Comparison of ENCODE assay signal across 21 cellular contexts in the genomic region with DNA sequence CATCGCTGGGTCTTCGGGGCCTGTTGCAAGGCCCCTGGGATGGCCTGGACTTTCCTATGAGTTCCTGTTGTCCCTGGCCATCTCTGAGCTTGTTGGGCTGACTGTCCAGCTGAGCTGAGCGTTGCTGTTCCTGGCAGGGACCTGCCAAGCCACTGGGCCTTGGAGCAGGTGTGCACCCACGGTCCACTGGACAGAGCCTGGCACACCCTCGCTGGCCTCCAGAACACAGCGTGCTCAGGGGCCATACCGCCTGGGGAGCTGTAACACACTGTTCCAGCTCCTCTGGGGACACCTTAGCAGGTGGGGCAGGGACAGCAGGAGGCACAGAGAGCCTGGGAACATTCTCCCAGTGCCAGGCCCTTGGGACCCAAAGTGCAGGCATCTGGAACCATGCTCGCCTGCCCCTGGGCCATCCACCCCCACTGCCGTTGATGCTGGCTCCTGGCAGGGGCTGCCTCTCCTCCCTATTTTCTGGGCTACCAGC.
DNase-seq lines count a peak whose midpoint lies in the region; TF ChIP-seq lines count a peak whose summit lies in the region.
"Had no signal": no experiment of that assay in that cellular context is flagged by ENCODE, and none has a peak within 500 bp of the region (broad histone marks: within the 10 kb centered on the region; RNA-seq: fewer than 3 reads in every experiment).

No MANE protein-coding gene starts in this region.

- peak overlapping the region; percentile 89 for H2AK5ac ChIP-seq in neuronal stem cell (ENCODE audit: low read depth, low read length)

- H3K4me3 Mint-ChIP-seq in glutamatergic neuron (ENCODE audit: unreplicated experiment), result no peak overlapping the region
- H3K4me3 Mint-ChIP-seq: activated naive CD4-positive, alpha-beta T cell treated with anti-CD3 and anti-CD28 coated beads, Interleukin-2, amount 50 U/mL, for 24 hours; effector memory CD8-positive, alpha-beta T cell had no signal

- no peak overlapping the region for H3K4me2 ChIP-seq in neuronal stem cell (ENCODE audit: insufficient read depth, low read length, poor library complexity, severe bottlenecking)
- H3K4me2 ChIP-seq: KMS-11 had no signal

- H3K23ac ChIP-seq in neuronal stem cell (ENCODE audit: low read depth, low read length, poor library complexity), result no peak overlapping the region

- H3K36me3 ChIP-seq in neuronal stem cell (replicated peaks in 1 of 2; ENCODE audit: control insufficient read depth in 2 of 2, insufficient read depth in 2 of 2, low read length in 2 of 2), result no peaks in the 10 kb centered on the region
- no peaks in the 10 kb centered on the region for H3K36me3 ChIP-seq in HAP-1 (replicated peaks)
- H3K36me3 ChIP-seq: Peyer's patch, tibial artery had no signal

- H2AFZ ChIP-seq in neuronal stem cell (ENCODE audit: low read length), result peak overlapping the region; percentile 87

- H2BK5ac ChIP-seq in neuronal stem cell (ENCODE audit: low read length), result peak overlapping the region; percentile 7

- H3K4me3 ChIP-seq in neuronal stem cell (ENCODE audit: low read length in 2 of 2), result no peak overlapping the region
- H3K4me3 ChIP-seq in HAP-1, result no peak overlapping the region
- H3K4me3 ChIP-seq: Peyer's patch, tibial artery had no signal

- TF ChIP-seq CTCF in glutamatergic neuron (IDR thresholded peaks at IDR 0.05; ENCODE audit: partially characterized antibody, unreplicated experiment), result no peak

- H3K4me1 ChIP-seq in neuronal stem cell (ENCODE audit: control insufficient read depth in 2 of 2, insufficient read depth in 1 of 2, low read depth in 1 of 2, low read length in 2 of 2) (peaks cover 20 to 27% of the 10 kb centered on the region in 2 donors), HAP-1 (peaks cover 9% of the 10 kb centered on the region)

- H3K4me1 Mint-ChIP-seq in glutamatergic neuron (ENCODE audit: low read depth, unreplicated experiment), result peaks cover 22% of the 10 kb centered on the region

- H2BK120ac ChIP-seq in neuronal stem cell (ENCODE audit: low read depth, low read length), result peak overlapping the region; percentile 66

- H3K9ac ChIP-seq in neuronal stem cell (ENCODE audit: low read depth, low read length, poor library complexity), result peak overlapping the region; percentile 64
- H3K9ac ChIP-seq: KMS-11 had no signal

- peak overlapping the region; percentile 22 for H3K27ac Mint-ChIP-seq in glutamatergic neuron (ENCODE audit: unreplicated experiment)
- H3K27ac Mint-ChIP-seq: activated naive CD4-positive, alpha-beta T cell treated with anti-CD3 and anti-CD28 coated beads, Interleukin-2, amount 50 U/mL, for 24 hours had no signal

- peak; percentile 35 for DNase-seq in COLO668 (lab: John Stamatoyannopoulos, UW; ENCODE audit: unreplicated experiment)
- peak; percentile 38 for DNase-seq in NCI-H69 (lab: John Stamatoyannopoulos, UW)
- DNase-seq in glutamatergic neuron, result no peak
- no peak for DNase-seq in neuronal stem cell (ENCODE audit: low spot score)
- no peak for DNase-seq in effector CD8-positive, alpha-beta T cell (lab: John Stamatoyannopoulos, UW)
- DNase-seq in HAP-1 (ENCODE audit: low spot score in 2 of 2), result no peak
- DNase-seq in NOMO-1 treated with dmso at 0.1 percent for 144 hours (lab: John Stamatoyannopoulos, UW; ENCODE audit: unreplicated experiment), result no peak
- no peak for DNase-seq in ureter (ENCODE audit: low spot score)
- DNase-seq: activated CD4-positive, alpha-beta T cell treated with anti-CD3 and anti-CD28 coated beads, Interleukin-2, amount 50 U/mL, for 1 hour; DMS 273 treated with DMSO at 0.1 percent for 48 hours; effector memory CD8-positive, alpha-beta T cell; GDM1; hippocampal formation; kidney glomerular epithelial cell; NCI-H1105 treated with DMSO at 0.1 percent for 48 hours; NCI-H774; Peyer's patch; posterior cingulate gyrus had no signal

- peak overlapping the region; percentile 76 for H3K14ac ChIP-seq in neuronal stem cell (ENCODE audit: low read length)

- WGBS in neuronal stem cell (ENCODE audit: extremely low coverage in 2 of 2, insufficient read length in 2 of 2, insufficient replicate concordance in 1 of 2), 2 donors, result no CpG with 5 or more reads among the region's 9 CpGs

- no peak overlapping the region for H4K8ac ChIP-seq in neuronal stem cell (ENCODE audit: low read depth, low read length)

- H3K36me3 Mint-ChIP-seq in glutamatergic neuron (ENCODE audit: unreplicated experiment), result peaks cover 5% of the 10 kb centered on the region
- H3K36me3 Mint-ChIP-seq: activated naive CD4-positive, alpha-beta T cell treated with anti-CD3 and anti-CD28 coated beads, Interleukin-2, amount 50 U/mL, for 24 hours had no signal

- no peaks in the 10 kb centered on the region for H3K79me1 ChIP-seq in neuronal stem cell (ENCODE audit: low read depth, low read length)

- no peak overlapping the region for H4K91ac ChIP-seq in neuronal stem cell (ENCODE audit: low read depth, low read length, poor library complexity)

- H3K9me3 Mint-ChIP-seq in glutamatergic neuron (ENCODE audit: unreplicated experiment), result peaks cover 16% of the 10 kb centered on the region
- H3K9me3 Mint-ChIP-seq: activated naive CD4-positive, alpha-beta T cell treated with anti-CD3 and anti-CD28 coated beads, Interleukin-2, amount 50 U/mL, for 24 hours; effector memory CD8-positive, alpha-beta T cell had no signal

- no peak overlapping the region for H3K27ac ChIP-seq in neuronal stem cell (replicated peaks; ENCODE audit: low read length)
- H3K27ac ChIP-seq: KMS-11, Peyer's patch had no signal

- H3K18ac ChIP-seq in neuronal stem cell (ENCODE audit: low read length), result peak overlapping the region; percentile 92

- in situ Hi-C loops in HAP-1 (cut with MboI; ENCODE audit: low sequenced_read_pairs), result no loop called here

- H3K27me3 ChIP-seq in neuronal stem cell (ENCODE audit: control insufficient read depth in 3 of 3, insufficient read depth in 3 of 3, low read depth in 1 of 3, low read length in 3 of 3) (peaks cover 0 to 18% (median 2%) of the 10 kb centered on the region in 3 experiments), HAP-1 (ENCODE audit: low read depth) (no peaks in the 10 kb centered on the region)
- H3K27me3 ChIP-seq: tibial artery had no signal

- peak overlapping the region; percentile 28 for H3K4ac ChIP-seq in neuronal stem cell (ENCODE audit: low read length)

- no peak overlapping the region for H2BK12ac ChIP-seq in neuronal stem cell (ENCODE audit: low read length)

- H3K9me3 ChIP-seq in neuronal stem cell (replicated peaks in 1 of 2; ENCODE audit: control insufficient read depth in 2 of 2, insufficient read depth in 1 of 2, low read depth in 1 of 2, low read length in 2 of 2) (peaks cover 0 to 2% of the 10 kb centered on the region in 2 donors), HAP-1 (no peaks in the 10 kb centered on the region)
- H3K9me3 ChIP-seq: Peyer's patch, tibial artery had no signal

- peak overlapping the region; percentile 62 for H2BK15ac ChIP-seq in neuronal stem cell (ENCODE audit: low read length)

- H3K27me3 Mint-ChIP-seq in glutamatergic neuron (ENCODE audit: unreplicated experiment), result peaks cover 25% of the 10 kb centered on the region

Comparison
In these comparisons a context has a peak if more than half of its experiments do, and no peak if none do; other contexts are left out.
1. DNase-seq: peak in COLO668 (single experiment) and NCI-H69 (single experiment); none in glutamatergic neuron (single experiment), neuronal stem cell (single experiment), effector CD8-positive, alpha-beta T cell (single experiment), HAP-1 (0 of 2), NOMO-1 treated with dmso at 0.1 percent for 144 hours (single experiment) and ureter (single experiment).